Comparison of ENCODE assay signal across 1 cellular context in the genomic region with DNA sequence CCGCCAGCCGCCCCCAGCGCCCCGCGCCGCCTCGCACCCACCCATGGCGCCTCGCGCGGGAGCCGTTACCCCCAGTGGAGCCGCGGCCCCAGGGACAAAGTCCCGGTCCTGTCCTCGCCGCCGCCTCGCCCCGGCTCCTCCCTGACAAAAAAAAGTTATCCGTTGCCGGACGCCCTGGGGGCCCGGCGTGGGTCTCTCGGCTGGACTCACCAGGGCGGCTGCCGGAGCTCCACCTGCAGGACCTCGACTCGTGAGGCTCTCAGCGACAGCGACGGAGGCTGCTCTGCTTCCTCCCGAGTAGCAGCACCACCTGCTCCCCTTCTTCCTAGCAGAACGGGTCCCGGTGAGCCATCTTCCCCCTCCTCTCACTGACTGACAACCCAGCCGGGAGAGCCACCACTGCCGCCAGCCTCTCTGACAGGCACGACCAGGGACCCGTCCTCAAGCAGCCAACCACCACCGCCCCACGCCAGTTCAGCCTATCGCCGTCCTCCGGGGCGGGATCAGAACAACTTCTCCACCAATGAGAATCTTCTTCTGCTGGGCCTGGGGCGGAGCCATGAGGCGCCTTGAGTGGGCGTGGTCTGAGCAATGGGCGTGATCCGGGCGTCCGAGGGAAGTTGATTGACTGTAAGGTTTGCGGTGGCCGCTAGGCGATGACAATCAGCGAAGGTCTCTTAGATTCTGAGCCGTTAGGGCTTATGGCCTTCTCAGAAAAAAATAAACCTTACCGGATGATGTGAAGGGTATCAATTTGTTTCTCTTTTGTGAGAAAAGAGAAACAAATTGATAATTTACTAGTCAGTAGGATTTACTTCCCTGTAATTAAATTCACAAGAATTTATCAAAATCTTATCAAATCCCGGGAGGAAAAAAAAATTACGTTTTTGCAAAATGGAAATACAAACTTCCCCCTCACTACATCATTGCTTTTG.
TF ChIP-seq lines count a peak whose summit lies in the region.

A gene (minus strand): TSS at position 416 of the 935 bp plus-strand sequence. CDS start 23,019 bp downstream, outside the sequence.

TF ChIP-seq in SK-N-SH, 30 proteins besides CTCF, POLR2A, EP300 and RAD21 (continued from another document):
- TF ChIP-seq, protein P1, sequence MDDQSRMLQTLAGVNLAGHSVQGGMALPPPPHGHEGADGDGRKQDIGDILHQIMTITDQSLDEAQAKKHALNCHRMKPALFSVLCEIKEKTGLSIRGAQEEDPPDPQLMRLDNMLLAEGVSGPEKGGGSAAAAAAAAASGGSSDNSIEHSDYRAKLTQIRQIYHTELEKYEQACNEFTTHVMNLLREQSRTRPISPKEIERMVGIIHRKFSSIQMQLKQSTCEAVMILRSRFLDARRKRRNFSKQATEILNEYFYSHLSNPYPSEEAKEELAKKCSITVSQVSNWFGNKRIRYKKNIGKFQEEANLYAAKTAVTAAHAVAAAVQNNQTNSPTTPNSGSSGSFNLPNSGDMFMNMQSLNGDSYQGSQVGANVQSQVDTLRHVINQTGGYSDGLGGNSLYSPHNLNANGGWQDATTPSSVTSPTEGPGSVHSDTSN (IDR thresholded peaks at IDR 0.05) = peak; percentile 100
- TF ChIP-seq RCOR1 (IDR thresholded peaks at IDR 0.05; ENCODE audit: low read length) = 0 out of 2 replicates have a peak, but pooled peaks have one; percentile 19
